ENCODE assay signal across 9 cellular contexts in genomic region chr9:35035851-35036701, GRCh38. TPM values are rescaled to one million over a fixed set of nuclear protein-coding genes. Genes with fewer than 3 reads are reported as not detected.
DNase-seq lines count a peak whose midpoint lies in the region; TF ChIP-seq lines count a peak whose summit lies in the region.
"Had no signal": no experiment of that assay in that cellular context is flagged by ENCODE, and none has a peak within 500 bp of the region (broad histone marks: within the 10 kb centered on the region; RNA-seq: fewer than 3 reads in every experiment).

No MANE protein-coding gene starts in this region.

- dilution Hi-C loops in mammary epithelial cell (cut with HindIII; ENCODE audit: low sequenced_read_pairs) = no loop called here

- H3K36me3 ChIP-seq in breast epithelium = no peaks in the 10 kb centered on the region
- no peaks in the 10 kb centered on the region for H3K36me3 ChIP-seq in mammary epithelial cell (ENCODE audit: insufficient read depth, low read length)

- H3K9me3 ChIP-seq in breast epithelium (no peaks in the 10 kb centered on the region), mammary epithelial cell (replicated peaks; ENCODE audit: insufficient read depth, low read length) (no peaks in the 10 kb centered on the region)

- peak overlapping the region in 1 of 2 donors; percentile 23 for H3K27ac ChIP-seq in breast epithelium
- H3K27ac ChIP-seq in mammary epithelial cell (ENCODE audit: insufficient read depth, low read depth, low read length) = no peak overlapping the region
- H3K27ac ChIP-seq: C4-2B had no signal

- H3K4me1 Mint-ChIP-seq in endothelial cell (ENCODE audit: unreplicated experiment) = no peaks in the 10 kb centered on the region

- H3K4me3 Mint-ChIP-seq in endothelial cell (ENCODE audit: unreplicated experiment) = no peak overlapping the region

- TF ChIP-seq CTCF in breast epithelium (IDR thresholded peaks at IDR 0.05) (no peak), mammary epithelial cell (conservative IDR thresholded peaks at IDR 0.05 in 1 of 2, IDR thresholded peaks at IDR 0.05 in 1 of 2; ENCODE audit: extremely low read depth in 1 of 2, insufficient read depth in 1 of 2, low read depth in 1 of 2, low read length in 2 of 2) (no peak), endothelial cell (IDR thresholded peaks at IDR 0.05; ENCODE audit: unreplicated experiment) (no peak)

- H3K36me3 Mint-ChIP-seq in endothelial cell (ENCODE audit: low read depth, unreplicated experiment) = peaks cover 20% of the 10 kb centered on the region

- H3K9ac ChIP-seq in mammary epithelial cell (ENCODE audit: insufficient read depth, low read length) = no peak overlapping the region

- peak overlapping the region; percentile 23 to 57 (median 27) for H3K4me3 ChIP-seq in breast epithelium
- H3K4me3 ChIP-seq in mammary epithelial cell (replicated peaks in 1 of 3; ENCODE audit: insufficient read depth in 1 of 3, low read depth in 2 of 3, low read length in 3 of 3) = no peak overlapping the region

- TF ChIP-seq POLR2A in breast epithelium (IDR thresholded peaks at IDR 0.05) = no peak

- H3K4me1 ChIP-seq in breast epithelium (no peaks in the 10 kb centered on the region), mammary epithelial cell (ENCODE audit: insufficient read depth, low read length) (no peaks in the 10 kb centered on the region)

- no peaks in the 10 kb centered on the region for H4K20me1 ChIP-seq in mammary epithelial cell (ENCODE audit: insufficient read depth, low read length)

- no peaks in the 10 kb centered on the region for H3K27me3 ChIP-seq in breast epithelium
- no peaks in the 10 kb centered on the region for H3K27me3 ChIP-seq in mammary epithelial cell (ENCODE audit: insufficient read depth, low read length)

- CTCF ChIA-PET in mammary epithelial cell (lab: Charles Lee; ENCODE audit: low non-redundant PET) = no interaction called here

- DNase-seq in breast epithelium (ENCODE audit: low spot score in 2 of 2) (no peak), mammary epithelial cell (no peak), dermis blood vessel endothelial cell (peak; percentile 57), non-pigmented ciliary epithelial cell (ENCODE audit: low read depth) (peak; percentile 13), endothelial cell (ENCODE audit: low spot score) (no peak), ecto neural progenitor cell (ENCODE audit: low spot score) (no peak), Ammon's horn (ENCODE audit: low spot score) (no peak), ACHN (no peak)

- intact Hi-C loops in breast epithelium (cut with DNase I; ENCODE audit: low total_unique reads) = no loop called here
- intact Hi-C loops in mammary epithelial cell (cut with micrococcal nuclease) = no loop called here

- peaks cover 1% of the 10 kb centered on the region for H3K27me3 Mint-ChIP-seq in endothelial cell (ENCODE audit: unreplicated experiment)

- BruUV-seq in mammary epithelial cell (replicated peaks; lab: Mats Ljungman, UMichigan) = no TSS peak

- 86% methylated on average over 26 of the region's 48 CpGs for WGBS in mammary epithelial cell (ENCODE audit: low coverage, missing lambda C conversion rate)

- no peaks in the 10 kb centered on the region for H3K9me3 Mint-ChIP-seq in endothelial cell (ENCODE audit: unreplicated experiment)

- H3K27ac Mint-ChIP-seq in endothelial cell (ENCODE audit: unreplicated experiment) = no peak overlapping the region

- H3K79me2 ChIP-seq in mammary epithelial cell (ENCODE audit: insufficient read depth, low read length) = no peaks in the 10 kb centered on the region

- H2AFZ ChIP-seq in mammary epithelial cell (ENCODE audit: low read depth, low read length) = no peak overlapping the region

- in situ Hi-C loops in mammary epithelial cell (cut with MboI; ENCODE audit: low sequenced_read_pairs in 2 of 2) (no loop called here), ACHN (cut with HindIII; ENCODE audit: low pct_ligation_motif_present, low pct_unique_long_range_greater_than_20kb, low sequenced_read_pairs) (no loop called here)

- H3K4me2 ChIP-seq in mammary epithelial cell (ENCODE audit: insufficient read depth, low read depth, low read length) = no peak overlapping the region

RNA-seq across cellular contexts. Expression of gene VCP, which starts 36.3 kb away (rescaled TPM):
- total RNA-seq in breast epithelium (100 to 1,000 TPM; 150 to 173 (median 168) TPM), mammary epithelial cell (100 to 1,000 TPM; 284 to 291 TPM), dermis blood vessel endothelial cell (409 and 588 TPM in 2 replicates), endothelial cell (ENCODE audit: unreplicated experiment) (397 TPM)
- polyA plus RNA-seq in mammary epithelial cell = 310 TPM
- polyA minus RNA-seq in mammary epithelial cell = 716 TPM

RNA-seq across cellular contexts. Expression of gene FANCG, which starts 43.7 kb away (rescaled TPM):
- total RNA-seq in breast epithelium = 10 to 100 TPM; 10.7 to 15.2 (median 13.4) TPM
- 10 to 100 TPM in 1 of 2 donors, 1 to 10 TPM in 1; 7.0 to 41.7 TPM for total RNA-seq in mammary epithelial cell
- polyA plus RNA-seq in mammary epithelial cell = 22.0 TPM
- polyA minus RNA-seq in mammary epithelial cell = 24.9 TPM
- total RNA-seq in dermis blood vessel endothelial cell = 15.3 and 28.6 TPM in 2 replicates
- 41.4 TPM for total RNA-seq in endothelial cell (ENCODE audit: unreplicated experiment)

RNA-seq across cellular contexts. Expression of gene DNAJB5, which starts 46.5 kb away (rescaled TPM):
- 1 to 10 TPM; 5.4 to 9.0 (median 6.9) TPM for total RNA-seq in breast epithelium
- total RNA-seq in mammary epithelial cell = 10 to 100 TPM in 1 of 2 donors, 1 to 10 TPM in 1; 8.4 to 10.0 TPM
- 3.4 TPM for polyA plus RNA-seq in mammary epithelial cell
- 3.9 TPM for polyA minus RNA-seq in mammary epithelial cell
- 3.4 and 3.6 TPM in 2 replicates for total RNA-seq in dermis blood vessel endothelial cell
- total RNA-seq in endothelial cell (ENCODE audit: unreplicated experiment) = 20.4 TPM

Comparison
In these comparisons a context has a peak if more than half of its experiments do, and no peak if none do; other contexts are left out.
1. H3K4me3 ChIP-seq: peak in breast epithelium (3 of 3); none in mammary epithelial cell (0 of 3).
2. DNase-seq: peak in dermis blood vessel endothelial cell (single experiment) and non-pigmented ciliary epithelial cell (single experiment); none in breast epithelium (0 of 2), mammary epithelial cell (single experiment), endothelial cell (single experiment), ecto neural progenitor cell (single experiment), Ammon's horn (single experiment) and ACHN (single experiment).